1 cellular context compared by ENCODE assay signal in genomic region chr13:38606697-38607096, GRCh38.
TF ChIP-seq lines count a peak whose summit lies in the region.

No MANE protein-coding gene starts in this region.

TF ChIP-seq in WTC11, 78 proteins besides CTCF, POLR2A, EP300 and RAD21 (continued from another document):
- TF ChIP-seq IRF1 (CRISPR knock-in tag; IDR thresholded peaks at IDR 0.05) (no peak), GABPB1 (CRISPR knock-in tag; IDR thresholded peaks at IDR 0.05) (no peak), PRRX2 (CRISPR knock-in tag; IDR thresholded peaks at IDR 0.05) (no peak), ZMAT4 (CRISPR knock-in tag; IDR thresholded peaks at IDR 0.05) (no peak), ATF3 (CRISPR knock-in tag; conservative IDR thresholded peaks at IDR 0.05) (no peak), ZNF138 (CRISPR knock-in tag; conservative IDR thresholded peaks at IDR 0.05) (no peak), E2F1 (CRISPR knock-in tag; IDR thresholded peaks at IDR 0.05) (no peak), OVOL2 (CRISPR knock-in tag; IDR thresholded peaks at IDR 0.05; ENCODE audit: borderline replicate concordance) (no peak), ZSCAN18 (CRISPR knock-in tag; IDR thresholded peaks at IDR 0.05) (no peak), MYBL2 (CRISPR knock-in tag; IDR thresholded peaks at IDR 0.05) (no peak), PREB (CRISPR knock-in tag; IDR thresholded peaks at IDR 0.05; ENCODE audit: borderline replicate concordance) (no peak)
